ENCODE assay signal across 24 cellular contexts in the genomic region with DNA sequence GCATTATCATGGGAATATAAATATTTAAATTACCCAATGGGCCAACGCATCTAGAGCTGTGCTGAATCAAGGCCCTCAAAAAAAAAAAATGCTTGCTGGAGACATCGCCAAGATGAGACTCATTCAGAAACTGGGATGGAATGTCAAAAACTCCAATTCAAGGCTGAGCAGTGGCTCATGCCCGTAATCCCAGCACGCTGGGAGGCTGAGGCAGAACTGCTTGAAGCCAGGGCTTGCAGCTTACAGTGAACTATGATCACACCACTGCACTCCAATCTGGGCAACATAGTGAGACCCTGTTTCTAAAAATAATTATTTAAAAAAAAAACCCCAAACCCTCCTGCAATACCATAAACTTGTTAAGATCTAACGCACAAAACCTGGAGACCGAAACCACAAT. TPM values are rescaled to one million over a fixed set of nuclear protein-coding genes. Genes with fewer than 3 reads are reported as not detected.
"Had no signal": no experiment of that assay in that cellular context is flagged by ENCODE, and none has a peak within 500 bp of the region (broad histone marks: within the 10 kb centered on the region; RNA-seq: fewer than 3 reads in every experiment).

No MANE protein-coding gene starts in this region.

- ATAC-seq: effector memory CD8-positive, alpha-beta T cell; esophagus mucosa; gastrocnemius medialis; heart right ventricle; left cardiac atrium; left lung; left ventricle myocardium superior; lower lobe of right lung had no signal

- H3K27me3 ChIP-seq: dorsolateral prefrontal cortex had no signal

- H3K27ac ChIP-seq: coronary artery, dorsolateral prefrontal cortex, epithelial cell of prostate, gastrocnemius medialis, heart right ventricle, left lung, lower lobe of right lung had no signal

- H3K4me3 Mint-ChIP-seq: effector memory CD8-positive, alpha-beta T cell; endodermal cell; mesothelial cell of epicardium had no signal

- H3K9me3 Mint-ChIP-seq: effector memory CD8-positive, alpha-beta T cell; endodermal cell; mesothelial cell of epicardium had no signal

- DNase-seq: dermis blood vessel endothelial cell; dorsolateral prefrontal cortex; effector CD8-positive, alpha-beta T cell; effector memory CD8-positive, alpha-beta T cell; endodermal cell; erythroblast; foreskin fibroblast; foreskin melanocyte; gastrocnemius medialis; glutamatergic neuron; head of caudate nucleus; heart right ventricle; hippocampal formation; left cardiac atrium; left lung; left ventricle myocardium superior; lower lobe of right lung; mesenchymal stem cell had no signal

- H3K9me3 ChIP-seq: gastrocnemius medialis, heart right ventricle, left lung, lower lobe of right lung had no signal

- H3K36me3 Mint-ChIP-seq: mesothelial cell of epicardium had no signal

- H3K36me3 ChIP-seq: gastrocnemius medialis, heart right ventricle, left lung, lower lobe of right lung had no signal

- H3K27ac Mint-ChIP-seq: effector memory CD8-positive, alpha-beta T cell; endodermal cell; mesothelial cell of epicardium had no signal

- H3K4me3 ChIP-seq: coronary artery, dorsolateral prefrontal cortex, gastrocnemius medialis, heart right ventricle, left lung, lower lobe of right lung had no signal

RNA-seq across cellular contexts. Expression of a gene that starts 3.1 kb away (rescaled TPM):
- total RNA-seq: dermis blood vessel endothelial cell, glomerular endothelial cell, lung microvascular endothelial cell had no signal
